17 cellular contexts compared by ENCODE assay signal in the genomic region with DNA sequence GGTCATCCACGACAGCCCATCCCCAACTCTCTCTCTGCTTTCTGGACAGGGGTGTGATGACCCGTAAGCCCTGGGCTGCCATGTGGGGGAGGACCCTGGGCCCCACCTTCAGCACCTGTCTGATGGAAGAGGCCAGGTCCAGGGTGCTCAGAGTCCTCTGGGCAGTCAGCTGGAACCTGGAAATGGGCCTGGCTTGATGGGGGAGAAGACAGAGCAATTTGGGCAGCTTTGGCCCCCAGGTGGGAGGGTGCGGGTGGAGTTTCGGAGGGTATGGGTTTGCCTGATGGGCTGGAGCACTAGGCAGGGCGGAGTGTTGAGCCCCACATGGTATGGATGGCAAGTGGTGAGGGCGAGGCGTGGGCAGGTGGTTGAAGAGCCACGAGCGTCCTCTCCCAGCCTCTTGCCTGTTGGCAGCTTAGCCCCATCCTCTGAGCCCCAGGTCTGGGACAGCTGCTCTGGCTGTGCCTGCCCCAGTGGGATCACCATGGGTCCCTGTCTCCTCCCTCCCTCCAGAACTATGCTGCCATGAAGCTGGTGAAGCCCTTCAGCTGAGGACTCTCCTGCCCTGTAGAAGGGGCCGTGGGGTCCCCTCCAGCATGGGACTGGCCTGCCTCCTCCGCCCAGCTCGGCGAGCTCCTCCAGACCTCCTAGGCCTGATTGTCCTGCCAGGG.
DNase-seq lines count a peak whose midpoint lies in the region; ATAC-seq and TF ChIP-seq lines count a peak whose summit lies in the region.
"Had no signal": no experiment of that assay in that cellular context is flagged by ENCODE, and none has a peak within 500 bp of the region (broad histone marks: within the 10 kb centered on the region; RNA-seq: fewer than 3 reads in every experiment).

No MANE protein-coding gene starts in this region.

- no peak overlapping the region for H3K14ac ChIP-seq in mesenchymal stem cell (ENCODE audit: low read length in 2 of 2)

- no peak for TF ChIP-seq CTCF in CD14-positive monocyte (IDR thresholded peaks at IDR 0.05)
- no peak for TF ChIP-seq CTCF in sigmoid colon (IDR thresholded peaks at IDR 0.05)

- H3K9me3 ChIP-seq in right cardiac atrium (ENCODE audit: control insufficient read depth, low read length) (no peaks in the 10 kb centered on the region), sigmoid colon (no peaks in the 10 kb centered on the region), mesenchymal stem cell (ENCODE audit: control insufficient read depth, low read length) (no peaks in the 10 kb centered on the region)

- no peaks in the 10 kb centered on the region for H3K4me1 Mint-ChIP-seq in CD14-positive monocyte
- no peaks in the 10 kb centered on the region for H3K4me1 Mint-ChIP-seq in activated T-helper 17 cell treated with anti-CD3 and anti-CD28 coated beads, Interleukin-2, amount 50 U/mL, for 72 hours
- H3K4me1 Mint-ChIP-seq: B cell; CD4-positive, alpha-beta memory T cell had no signal

- peaks cover 0 to 28% (median 6%) of the 10 kb centered on the region in 4 donors for H3K36me3 ChIP-seq in sigmoid colon
- H3K36me3 ChIP-seq in mesenchymal stem cell (ENCODE audit: control insufficient read depth in 1 of 2, insufficient read depth in 2 of 2, low read depth in 1 of 2, low read length in 2 of 2) = peaks cover 0 to 92% of the 10 kb centered on the region in 2 experiments

- peak; percentile 19 for ATAC-seq in activated T-helper 17 cell treated with anti-CD3 and anti-CD28 coated beads, Interleukin-2, amount 50 U/mL, for 72 hours (replicated peaks)
- ATAC-seq in right cardiac atrium (peak in 1 of 2 donors; percentile 3), HG03354 (IDR thresholded peaks at IDR 0.05; ENCODE audit: poor library complexity, severe bottlenecking, unreplicated experiment) (no peak), HG02938 (IDR thresholded peaks at IDR 0.05; ENCODE audit: unreplicated experiment) (no peak)
- ATAC-seq: HCT116 had no signal

- H3K27me3 ChIP-seq in right cardiac atrium (ENCODE audit: control insufficient read depth, insufficient read depth) (no peaks in the 10 kb centered on the region), sigmoid colon (no peaks in the 10 kb centered on the region), mesenchymal stem cell (ENCODE audit: control insufficient read depth in 1 of 2, insufficient read depth in 1 of 2, low read length in 2 of 2) (peaks cover 0 to 65% of the 10 kb centered on the region in 2 experiments)

- H3K27ac ChIP-seq in right cardiac atrium (ENCODE audit: low read length) (no peak overlapping the region), sigmoid colon (no peak overlapping the region), mesenchymal stem cell (ENCODE audit: low read length, poor library complexity, severe bottlenecking) (no peak overlapping the region)

- H3K4me3 ChIP-seq in right cardiac atrium (ENCODE audit: low read length) (no peak overlapping the region), sigmoid colon (no peak overlapping the region), mesenchymal stem cell (ENCODE audit: insufficient read depth in 1 of 2, low read depth in 1 of 2, low read length in 2 of 2) (peak overlapping the region in 1 of 2 experiments; percentile 23)

- no peak overlapping the region for H2AK5ac ChIP-seq in mesenchymal stem cell (ENCODE audit: low read length, severe bottlenecking)

- no peak overlapping the region for H2AFZ ChIP-seq in mesenchymal stem cell (ENCODE audit: low read depth, low read length)

- H3K4ac ChIP-seq in mesenchymal stem cell (ENCODE audit: low read depth in 1 of 2, low read length in 2 of 2) = no peak overlapping the region

- H3K4me2 ChIP-seq in mesenchymal stem cell (ENCODE audit: low read length, poor library complexity, severe bottlenecking) = no peak overlapping the region

- H3K4me3 Mint-ChIP-seq in CD14-positive monocyte = no peak overlapping the region
- no peak overlapping the region for H3K4me3 Mint-ChIP-seq in activated T-helper 17 cell treated with anti-CD3 and anti-CD28 coated beads, Interleukin-2, amount 50 U/mL, for 72 hours
- H3K4me3 Mint-ChIP-seq: B cell; CD4-positive, alpha-beta memory T cell had no signal

- H3K27ac Mint-ChIP-seq in CD14-positive monocyte = peak overlapping the region in 1 of 7 donors; percentile 23
- H3K27ac Mint-ChIP-seq in activated T-helper 17 cell treated with anti-CD3 and anti-CD28 coated beads, Interleukin-2, amount 50 U/mL, for 72 hours = no peak overlapping the region
- H3K27ac Mint-ChIP-seq: B cell; CD4-positive, alpha-beta memory T cell had no signal

- no peak for TF ChIP-seq POLR2A in sigmoid colon (IDR thresholded peaks at IDR 0.05)

- H3K23ac ChIP-seq in mesenchymal stem cell (ENCODE audit: low read length in 2 of 2) = no peak overlapping the region

- H3K4me1 ChIP-seq in right cardiac atrium (ENCODE audit: control insufficient read depth, insufficient read depth, low read length) (peaks cover 2% of the 10 kb centered on the region), sigmoid colon (no peaks in the 10 kb centered on the region), mesenchymal stem cell (ENCODE audit: control insufficient read depth, insufficient read depth, low read depth, low read length) (peaks cover 9% of the 10 kb centered on the region)

- no peak overlapping the region for H4K91ac ChIP-seq in mesenchymal stem cell (ENCODE audit: low read length)

- H3K18ac ChIP-seq in mesenchymal stem cell (ENCODE audit: low read depth in 1 of 2, low read length in 2 of 2) = no peak overlapping the region

- H3K9ac ChIP-seq in mesenchymal stem cell (ENCODE audit: low read length) = no peak overlapping the region

- peak overlapping the region in 1 of 2 experiments; percentile 35 for H2BK12ac ChIP-seq in mesenchymal stem cell (ENCODE audit: low read length in 2 of 2)

- H3K36me3 Mint-ChIP-seq in CD14-positive monocyte = peaks cover 86 to 87% of the 10 kb centered on the region in 2 donors
- H3K36me3 Mint-ChIP-seq in activated T-helper 17 cell treated with anti-CD3 and anti-CD28 coated beads, Interleukin-2, amount 50 U/mL, for 72 hours (ENCODE audit: low read depth) = no peaks in the 10 kb centered on the region
- H3K36me3 Mint-ChIP-seq: CD4-positive, alpha-beta memory T cell had no signal

- H3K9me3 Mint-ChIP-seq in CD14-positive monocyte = peaks cover 1 to 8% (median 6%) of the 10 kb centered on the region in 7 donors
- H3K9me3 Mint-ChIP-seq in activated T-helper 17 cell treated with anti-CD3 and anti-CD28 coated beads, Interleukin-2, amount 50 U/mL, for 72 hours = no peaks in the 10 kb centered on the region

- intact Hi-C loops in CD14-positive monocyte (cut with micrococcal nuclease) = no loop called here
- intact Hi-C loops in right cardiac atrium (cut with DNase I) = no loop called here
- intact Hi-C loops in sigmoid colon (cut with DNase I) = no loop called here

- DNase-seq in CD14-positive monocyte (ENCODE audit: low spot score) (peak; percentile 20), right cardiac atrium (peak in 2 of 3 donors; percentile 33 to 45), sigmoid colon (peak; percentile 26), mesenchymal stem cell (no peak)
- DNase-seq: DMS79 treated with DMSO at 0.1 percent for 48 hours, KBM-7, NCI-H1092 treated with DMSO at 0.1 percent for 48 hours, NCI-H1694 treated with DMSO at 0.1 percent for 48 hours, NCI-H345, NCI-H526 treated with DMSO at 0.1 percent for 48 hours, RPMI8226 had no signal

- H3K79me1 ChIP-seq in mesenchymal stem cell (replicated peaks; ENCODE audit: low read length, poor library complexity, severe bottlenecking) = no peaks in the 10 kb centered on the region

- 96% methylated on average over 13 of the region's 13 CpGs for WGBS in right cardiac atrium
- 93 to 94% methylated on average over 13 of the region's 13 CpGs for WGBS in sigmoid colon, 2 donors
- 95% methylated on average over 13 of the region's 13 CpGs for WGBS in mesenchymal stem cell

- no peak for TF ChIP-seq EP300 in sigmoid colon (IDR thresholded peaks at IDR 0.05)

- H3K27me3 Mint-ChIP-seq in CD14-positive monocyte (ENCODE audit: low read depth in 3 of 3) = peaks cover 0 to 7% (median 4%) of the 10 kb centered on the region in 3 donors
- no peaks in the 10 kb centered on the region for H3K27me3 Mint-ChIP-seq in activated T-helper 17 cell treated with anti-CD3 and anti-CD28 coated beads, Interleukin-2, amount 50 U/mL, for 72 hours
- H3K27me3 Mint-ChIP-seq: B cell had no signal

- no peak overlapping the region for H2BK15ac ChIP-seq in mesenchymal stem cell (ENCODE audit: low read depth, poor library complexity, severe bottlenecking)

- no peak overlapping the region for H4K8ac ChIP-seq in mesenchymal stem cell (ENCODE audit: low read length)

- no peak overlapping the region for H2BK5ac ChIP-seq in mesenchymal stem cell (ENCODE audit: low read depth, low read length, poor library complexity, severe bottlenecking)

- H2BK120ac ChIP-seq in mesenchymal stem cell (ENCODE audit: low read depth, low read length) = no peak overlapping the region
